ENCODE assay signal across 12 cellular contexts in the genomic region with DNA sequence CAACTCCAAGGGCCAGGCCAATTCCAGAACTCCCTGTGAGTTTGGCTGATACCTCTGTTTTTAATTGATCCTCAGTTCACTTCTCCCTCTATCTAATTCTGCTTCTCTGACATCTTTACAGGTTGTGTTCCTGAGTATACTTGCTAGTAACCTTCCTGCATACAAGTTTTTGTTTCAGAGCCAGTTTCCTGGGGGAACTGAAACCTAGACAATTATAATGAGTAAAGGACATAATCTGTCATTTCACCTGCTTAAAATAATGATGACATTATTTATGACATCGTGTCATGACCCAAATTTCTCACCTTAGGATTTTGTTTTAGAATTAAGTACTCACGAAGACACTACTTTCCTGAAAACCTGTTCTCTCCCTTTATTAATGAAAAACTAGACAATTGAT. TPM values are rescaled to one million over a fixed set of nuclear protein-coding genes. Genes with fewer than 3 reads are reported as not detected.
DNase-seq lines count a peak whose midpoint lies in the region; ATAC-seq and TF ChIP-seq lines count a peak whose summit lies in the region.
"Had no signal": no experiment of that assay in that cellular context is flagged by ENCODE, and none has a peak within 500 bp of the region (broad histone marks: within the 10 kb centered on the region; RNA-seq: fewer than 3 reads in every experiment).

No MANE protein-coding gene starts in this region.

- no peaks in the 10 kb centered on the region for H3K36me3 Mint-ChIP-seq in activated naive CD8-positive, alpha-beta T cell treated with anti-CD3 and anti-CD28 coated beads, Interleukin-2, amount 50 U/mL, for 24 hours (ENCODE audit: low read depth)
- H3K36me3 Mint-ChIP-seq in neural progenitor cell = no peaks in the 10 kb centered on the region

- no peak overlapping the region for H3K27ac ChIP-seq in neural progenitor cell
- H3K27ac ChIP-seq: VCaP had no signal

- no peaks in the 10 kb centered on the region for H3K79me2 ChIP-seq in neural progenitor cell (ENCODE audit: low read depth)

- H3K9me3 ChIP-seq in MG63 (no peaks in the 10 kb centered on the region), neural progenitor cell (ENCODE audit: low read depth) (no peaks in the 10 kb centered on the region)
- H3K9me3 ChIP-seq: tibial nerve had no signal

- peaks cover 39% of the 10 kb centered on the region for H3K4me1 Mint-ChIP-seq in activated naive CD8-positive, alpha-beta T cell treated with anti-CD3 and anti-CD28 coated beads, Interleukin-2, amount 50 U/mL, for 24 hours
- H3K4me1 Mint-ChIP-seq in neural progenitor cell = no peaks in the 10 kb centered on the region

- no peaks in the 10 kb centered on the region for H3K27me3 ChIP-seq in MG63
- H3K27me3 ChIP-seq in neural progenitor cell = no peaks in the 10 kb centered on the region
- H3K27me3 ChIP-seq: tibial nerve had no signal

- peaks cover 2% of the 10 kb centered on the region for H3K27me3 Mint-ChIP-seq in activated naive CD8-positive, alpha-beta T cell treated with anti-CD3 and anti-CD28 coated beads, Interleukin-2, amount 50 U/mL, for 24 hours
- H3K27me3 Mint-ChIP-seq in neural progenitor cell (ENCODE audit: insufficient read depth, low read depth) = peaks cover 2% of the 10 kb centered on the region

- H3K36me3 ChIP-seq in MG63 (no peaks in the 10 kb centered on the region), neural progenitor cell (no peaks in the 10 kb centered on the region)
- H3K36me3 ChIP-seq: tibial nerve had no signal

- no peak overlapping the region for H3K4me2 ChIP-seq in neural progenitor cell

- H3K4me3 Mint-ChIP-seq in activated naive CD8-positive, alpha-beta T cell treated with anti-CD3 and anti-CD28 coated beads, Interleukin-2, amount 50 U/mL, for 24 hours = no peak overlapping the region
- H3K4me3 Mint-ChIP-seq in neural progenitor cell = no peak overlapping the region

- H3K4me1 ChIP-seq in neural progenitor cell = no peaks in the 10 kb centered on the region
- H3K4me1 ChIP-seq: tibial nerve had no signal

- H3K4me3 ChIP-seq in foreskin fibroblast (ENCODE audit: low read depth in 1 of 2, low read length in 2 of 2) (no peak overlapping the region), MG63 (no peak overlapping the region), neural progenitor cell (no peak overlapping the region)
- H3K4me3 ChIP-seq: lung, tibial nerve had no signal

- H4K20me1 ChIP-seq in neural progenitor cell (ENCODE audit: low read depth) = no peaks in the 10 kb centered on the region

- H3K9ac ChIP-seq in neural progenitor cell = no peak overlapping the region

- peak overlapping the region; percentile 56 for H3K27ac Mint-ChIP-seq in activated naive CD8-positive, alpha-beta T cell treated with anti-CD3 and anti-CD28 coated beads, Interleukin-2, amount 50 U/mL, for 24 hours
- no peak overlapping the region for H3K27ac Mint-ChIP-seq in neural progenitor cell

- no peaks in the 10 kb centered on the region for H3F3A ChIP-seq in neural progenitor cell (ENCODE audit: low read depth)

- peak; percentile 74 for ATAC-seq in GM18511 (IDR thresholded peaks at IDR 0.05; ENCODE audit: unreplicated experiment)
- peak; percentile 68 for ATAC-seq in GM21447 (IDR thresholded peaks at IDR 0.05; ENCODE audit: unreplicated experiment)
- peak; percentile 55 for ATAC-seq in HG03139 (IDR thresholded peaks at IDR 0.05; ENCODE audit: unreplicated experiment)
- no peak for ATAC-seq in activated naive CD8-positive, alpha-beta T cell treated with anti-CD3 and anti-CD28 coated beads, Interleukin-2, amount 50 U/mL, for 24 hours

- no peak overlapping the region for H2AFZ ChIP-seq in neural progenitor cell (replicated peaks)

- DNase-seq in activated naive CD8-positive, alpha-beta T cell treated with anti-CD3 and anti-CD28 coated beads, Interleukin-2, amount 50 U/mL, for 24 hours = no peak
- DNase-seq in foreskin fibroblast = no peak
- no peak for DNase-seq in activated CD4-positive, CD25-positive, alpha-beta regulatory T cell (lab: John Stamatoyannopoulos, UW)
- DNase-seq in MG63 = no peak
- no peak for DNase-seq in neural progenitor cell (ENCODE audit: low spot score)
- DNase-seq: amniotic stem cell had no signal

- TF ChIP-seq CTCF in foreskin fibroblast (IDR thresholded peaks at IDR 0.05; ENCODE audit: low read depth, low read length) (no peak), neural progenitor cell (IDR thresholded peaks at IDR 0.05) (no peak)

- H3K9me3 Mint-ChIP-seq in activated naive CD8-positive, alpha-beta T cell treated with anti-CD3 and anti-CD28 coated beads, Interleukin-2, amount 50 U/mL, for 24 hours = no peaks in the 10 kb centered on the region
- peaks cover 3% of the 10 kb centered on the region for H3K9me3 Mint-ChIP-seq in neural progenitor cell

RNA-seq across cellular contexts. Expression of a gene that starts 12.5 kb away (rescaled TPM):
- 3.8 and 20.5 TPM in 2 replicates for total RNA-seq in MG63 (2014; rRNA removed; shearing (Covaris generic); ENCODE audit: low replicate concordance)
- total RNA-seq in neural progenitor cell (ENCODE audit: low replicate concordance) = 31.2 and 37.8 TPM in 2 replicates
